36 cellular contexts compared by ENCODE assay signal in the genomic region with DNA sequence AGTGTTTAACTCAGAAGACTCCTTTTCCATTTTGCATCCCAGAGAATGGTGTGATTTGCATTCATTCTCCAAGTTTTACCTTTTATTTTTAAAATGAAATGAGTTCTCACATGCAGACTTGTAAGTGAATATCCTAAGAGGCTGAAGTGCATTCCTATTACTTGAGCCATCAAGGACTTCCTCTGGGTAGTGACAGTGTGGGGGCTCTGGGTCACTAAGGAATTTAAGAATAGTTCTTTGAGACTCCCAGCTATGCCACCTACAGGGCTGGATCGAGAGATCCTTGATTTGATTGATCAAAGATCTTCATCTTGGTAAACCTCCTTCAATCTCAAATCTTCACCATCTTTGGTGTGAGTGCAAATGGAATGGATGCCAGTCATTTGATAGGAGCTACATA. TPM values are rescaled to one million over a fixed set of nuclear protein-coding genes. Genes with fewer than 3 reads are reported as not detected.
"Had no signal": no experiment of that assay in that cellular context is flagged by ENCODE, and none has a peak within 500 bp of the region (broad histone marks: within the 10 kb centered on the region; RNA-seq: fewer than 3 reads in every experiment).

No MANE protein-coding gene starts in this region.

- H3K27ac Mint-ChIP-seq: activated naive CD4-positive, alpha-beta T cell treated with anti-CD3 and anti-CD28 coated beads for 36 hours; activated naive CD8-positive, alpha-beta T cell treated with anti-CD3 and anti-CD28 coated beads for 36 hours; activated T-helper 1 cell treated with anti-CD3 and anti-CD28 coated beads, Interleukin-12 subunit alpha, Interleukin-12 subunit beta, Interleukin-2, Interleukin-4 antibody, amounts not matched to agents 30 ng/mL and 10 ng/mL and 1 ng/mL, durations not matched to agents 14 hours and 24 hours and 36 hours; effector memory CD8-positive, alpha-beta T cell; nephron; stimulated activated effector memory CD8-positive, alpha-beta T cell treated with anti-CD3 and anti-CD28 coated beads, Interleukin-12 subunit alpha, Interleukin-12 subunit beta, amount 100 ng/mL, for 72 hours; stimulated activated naive CD8-positive, alpha-beta T cell treated with anti-CD3 and anti-CD28 coated beads, Interleukin-15, Interleukin-2, amounts not matched to agents 100 ng/mL and 50 ng/mL, for 24 hours had no signal

- H3K4me1 ChIP-seq: gastrocnemius medialis, left lung, lower lobe of right lung had no signal

- H3K27me3 Mint-ChIP-seq: brain; effector memory CD8-positive, alpha-beta T cell; stimulated activated naive CD8-positive, alpha-beta T cell treated with anti-CD3 and anti-CD28 coated beads, Interleukin-15, Interleukin-2, amounts not matched to agents 100 ng/mL and 50 ng/mL, for 24 hours had no signal

- H3K4me3 Mint-ChIP-seq: activated naive CD4-positive, alpha-beta T cell treated with anti-CD3 and anti-CD28 coated beads for 36 hours; activated naive CD8-positive, alpha-beta T cell treated with anti-CD3 and anti-CD28 coated beads for 36 hours; activated T-helper 1 cell treated with anti-CD3 and anti-CD28 coated beads, Interleukin-12 subunit alpha, Interleukin-12 subunit beta, Interleukin-2, Interleukin-4 antibody, amounts not matched to agents 30 ng/mL and 10 ng/mL and 1 ng/mL, durations not matched to agents 14 hours and 24 hours and 36 hours; brain; effector memory CD8-positive, alpha-beta T cell; nephron; stimulated activated effector memory CD8-positive, alpha-beta T cell treated with anti-CD3 and anti-CD28 coated beads, Interleukin-12 subunit alpha, Interleukin-12 subunit beta, amount 100 ng/mL, for 72 hours; stimulated activated naive CD8-positive, alpha-beta T cell treated with anti-CD3 and anti-CD28 coated beads, Interleukin-15, Interleukin-2, amounts not matched to agents 100 ng/mL and 50 ng/mL, for 24 hours had no signal

- H3K27ac ChIP-seq: adrenal gland, gastrocnemius medialis, left lung, lower lobe of right lung, skin epidermis, thoracic aorta, VCaP had no signal

- H3K4me1 Mint-ChIP-seq: activated naive CD8-positive, alpha-beta T cell treated with anti-CD3 and anti-CD28 coated beads for 36 hours; nephron; stimulated activated effector memory CD8-positive, alpha-beta T cell treated with anti-CD3 and anti-CD28 coated beads, Interleukin-12 subunit alpha, Interleukin-12 subunit beta, amount 100 ng/mL, for 72 hours had no signal

- H3K36me3 ChIP-seq: adrenal gland, gastrocnemius medialis, left lung, lower lobe of right lung, thoracic aorta had no signal

- ATAC-seq: activated CD4-positive, CD25-positive, alpha-beta regulatory T cell treated with anti-CD3 and anti-CD28 coated beads, Interleukin-2, amount 50 U/mL, for 24 hours; effector memory CD8-positive, alpha-beta T cell; gastrocnemius medialis; left lung; lower lobe of right lung; mucosa of descending colon; sciatic nerve; stimulated activated effector memory CD8-positive, alpha-beta T cell treated with anti-CD3 and anti-CD28 coated beads, Interleukin-12 subunit alpha, Interleukin-12 subunit beta, amount 100 ng/mL, for 72 hours had no signal

- H3K27me3 ChIP-seq: adrenal gland, gastrocnemius medialis, left lung had no signal

- H3K4me3 ChIP-seq: adrenal gland, gastrocnemius medialis, left lung, lower lobe of right lung, mucosa of descending colon, skin epidermis, thoracic aorta had no signal

- H3K9me3 ChIP-seq: adrenal gland, gastrocnemius medialis, left lung, lower lobe of right lung, mucosa of descending colon, thoracic aorta had no signal

- H3K9me3 Mint-ChIP-seq: activated naive CD4-positive, alpha-beta T cell treated with anti-CD3 and anti-CD28 coated beads for 36 hours; activated naive CD8-positive, alpha-beta T cell treated with anti-CD3 and anti-CD28 coated beads for 36 hours; activated T-helper 1 cell treated with anti-CD3 and anti-CD28 coated beads, Interleukin-12 subunit alpha, Interleukin-12 subunit beta, Interleukin-2, Interleukin-4 antibody, amounts not matched to agents 30 ng/mL and 10 ng/mL and 1 ng/mL, durations not matched to agents 14 hours and 24 hours and 36 hours; stimulated activated naive CD8-positive, alpha-beta T cell treated with anti-CD3 and anti-CD28 coated beads, Interleukin-15, Interleukin-2, amounts not matched to agents 100 ng/mL and 50 ng/mL, for 24 hours had no signal

- H3K36me3 Mint-ChIP-seq: activated naive CD8-positive, alpha-beta T cell treated with anti-CD3 and anti-CD28 coated beads for 36 hours; brain; stimulated activated effector memory CD8-positive, alpha-beta T cell treated with anti-CD3 and anti-CD28 coated beads, Interleukin-12 subunit alpha, Interleukin-12 subunit beta, amount 100 ng/mL, for 72 hours had no signal

- DNase-seq: activated CD4-positive, alpha-beta T cell treated with anti-CD3 and anti-CD28 coated beads for 48 hours; activated CD4-positive, alpha-beta T cell treated with anti-CD3 and anti-CD28 coated beads, Interleukin-2, amount 50 U/mL, for 48 hours; activated CD8-positive, alpha-beta memory T cell treated with anti-CD3 and anti-CD28 coated beads for 24 hours; activated effector memory CD4-positive, alpha-beta T cell treated with anti-CD3 and anti-CD28 coated beads, Interleukin-2, amount 50 U/mL, for 16 hours; activated naive CD4-positive, alpha-beta T cell treated with anti-CD3 and anti-CD28 coated beads for 36 hours; activated naive CD8-positive, alpha-beta T cell treated with anti-CD3 and anti-CD28 coated beads for 36 hours; aorta; cortex of kidney; effector memory CD8-positive, alpha-beta T cell; erythroblast; gastrocnemius medialis; glutamatergic neuron; kidney glomerular epithelial cell; left lung; lower lobe of right lung; mesenchymal stem cell; mucosa of descending colon; stimulated activated CD4-positive, alpha-beta T cell treated with anti-CD3 and anti-CD28 coated beads, Interleukin-12 subunit alpha, Interleukin-12 subunit beta, amount 100 ng/mL, for 4 hours; stimulated activated CD4-positive, alpha-beta T cell treated with anti-CD3 and anti-CD28 coated beads, Interleukin-4, amount 100 ng/mL, for 24 hours had no signal

RNA-seq across cellular contexts. Expression of gene SLC10A2, which starts 36.3 kb away (rescaled TPM):
- total RNA-seq: activated naive CD4-positive, alpha-beta T cell treated with anti-CD3 and anti-CD28 coated beads for 36 hours; activated naive CD8-positive, alpha-beta T cell treated with anti-CD3 and anti-CD28 coated beads for 36 hours; activated T-helper 1 cell treated with anti-CD3 and anti-CD28 coated beads, Interleukin-12 subunit alpha, Interleukin-12 subunit beta, Interleukin-2, Interleukin-4 antibody, amounts not matched to agents 30 ng/mL and 10 ng/mL and 1 ng/mL, durations not matched to agents 14 hours and 24 hours and 36 hours; adrenal gland; aorta; chondrocyte; gastrocnemius medialis; left lung; lower lobe of right lung; myocyte; osteoblast; posterior vena cava; renal cortical epithelial cell; sciatic nerve; subcutaneous adipose tissue; thoracic aorta had no signal
- polyA plus RNA-seq: adrenal gland had no signal
